In the genomic region with DNA sequence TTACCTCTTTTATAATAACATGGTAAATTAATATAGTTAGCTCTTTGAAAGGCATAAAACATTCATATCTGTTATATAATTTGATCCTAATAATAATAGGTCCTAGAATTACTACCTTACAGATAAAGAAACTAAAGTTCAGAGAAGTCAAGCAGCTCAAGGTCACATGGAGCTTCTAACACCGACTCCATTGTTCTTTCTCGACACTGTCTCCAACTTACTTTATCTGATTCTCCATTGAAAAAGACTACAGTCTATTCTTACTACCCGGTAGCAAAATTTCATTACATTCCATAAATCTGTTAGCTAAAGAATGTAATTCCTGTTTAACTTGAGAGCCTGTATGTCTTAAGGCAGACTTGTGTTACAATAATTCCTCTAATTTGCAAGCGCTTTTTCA, we compare ENCODE assay signal across 25 cellular contexts.
A peak's percentile ranks its signal among the peaks of the same experiment; 100 is the strongest.
DNase-seq lines count a peak whose midpoint lies in the region; ATAC-seq, FAIRE-seq and TF ChIP-seq lines count a peak whose summit lies in the region.
"Had no signal": no experiment of that assay in that cellular context is flagged by ENCODE, and none has a peak within 500 bp of the region (broad histone marks: within the 10 kb centered on the region; RNA-seq: fewer than 3 reads in every experiment).

No MANE protein-coding gene starts in this region.

- FAIRE-seq in HepG2 (lab: Jason Lieb, UNC) = no peak
- FAIRE-seq: A549, GM12891, GM18507 had no signal

- intact Hi-C loops in HepG2 (cut with micrococcal nuclease; ENCODE audit: unreplicated experiment) = no loop called here
- intact Hi-C loops in right lobe of liver (cut with DNase I) = no loop called here

- no peaks in the 10 kb centered on the region for H3K36me3 ChIP-seq in HepG2 (replicated peaks in 1 of 2; ENCODE audit: control insufficient read depth in 1 of 2, insufficient read depth in 2 of 2, low read length in 2 of 2)
- H3K36me3 ChIP-seq in right lobe of liver = no peaks in the 10 kb centered on the region
- H3K36me3 ChIP-seq: BE2C; BLaER1 treated with 17β-estradiol and CSF1 and Interleukin-3, amounts not matched to agents 10 nM and 100 nM had no signal

- no TSS peak for BruUV-seq in HepG2 (replicated peaks; lab: Mats Ljungman, UMichigan)

- no peak overlapping the region for H2AFZ ChIP-seq in HepG2 (ENCODE audit: low read length)
- H2AFZ ChIP-seq: GM23338 had no signal

- POLR2A ChIA-PET in HepG2 (lab: Yijun Ruan, JAX) = no interaction called here

- TF ChIP-seq CTCF in HepG2 (CRISPR knock-in tag; IDR thresholded peaks at IDR 0.05) (no peak), right lobe of liver (IDR thresholded peaks at IDR 0.05) (no peak)

- H3K27me3 ChIP-seq in HepG2 (ENCODE audit: control insufficient read depth in 1 of 2, insufficient read depth in 2 of 2, low read length in 2 of 2) (no peaks in the 10 kb centered on the region; a peak in 1 of 5 replicates), right lobe of liver (no peaks in the 10 kb centered on the region)
- H3K27me3 ChIP-seq: BE2C; BLaER1 treated with 17β-estradiol and CSF1 and Interleukin-3, amounts not matched to agents 10 nM and 100 nM had no signal

- WGBS in HepG2 (ENCODE audit: low lambda C conversion rate) = 24% methylated on average over 4 of the region's 4 CpGs
- WGBS in right lobe of liver (ENCODE audit: insufficient coverage, low coverage, low lambda C conversion rate, missing lambda C conversion rate) = 67% methylated on average over 4 of the region's 4 CpGs

- no peak overlapping the region for H3K4me2 ChIP-seq in HepG2 (ENCODE audit: low read depth, low read length)
- H3K4me2 ChIP-seq: A549; BLaER1 treated with 17β-estradiol and CSF1 and Interleukin-3, amounts not matched to agents 10 nM and 100 nM; GM23338 had no signal

- H3K27ac ChIP-seq in HepG2 (ENCODE audit: extremely low read length, insufficient read depth, low read length) (no peak overlapping the region), right lobe of liver (no peak overlapping the region)
- H3K27ac ChIP-seq: A549; BLaER1 treated with 17β-estradiol and CSF1 and Interleukin-3, amounts not matched to agents 10 nM and 100 nM had no signal

- H4K20me1 ChIP-seq in HepG2 (ENCODE audit: insufficient read depth, low read length) = no peaks in the 10 kb centered on the region
- H4K20me1 ChIP-seq: BLaER1 treated with 17β-estradiol and CSF1 and Interleukin-3, amounts not matched to agents 10 nM and 100 nM had no signal

- no peak overlapping the region for H3K9ac ChIP-seq in HepG2 (ENCODE audit: insufficient read depth, low read depth, low read length)
- H3K9ac ChIP-seq: BLaER1 treated with 17β-estradiol and CSF1 and Interleukin-3, amounts not matched to agents 10 nM and 100 nM had no signal

- in situ Hi-C loops in HepG2 (cut with HindIII; ENCODE audit: extremely low pct_ligation_motif_present, low pct_unique_long_range_greater_than_20kb) = no loop called here

- H3K4me3 ChIP-seq in HepG2 (replicated peaks in 1 of 3; ENCODE audit: insufficient read depth in 1 of 3, low read depth in 2 of 3, low read length in 3 of 3) (no peak overlapping the region; a peak in 1 of 6 replicates), right lobe of liver (no peak overlapping the region)
- H3K4me3 ChIP-seq: A549; BLaER1 treated with 17β-estradiol and CSF1 and Interleukin-3, amounts not matched to agents 10 nM and 100 nM; GM23338 had no signal

- TF ChIP-seq POLR2A in HepG2 (IDR thresholded peaks at IDR 0.05; ENCODE audit: insufficient read depth in 1 of 2, low read depth in 2 of 2, low read length in 2 of 2) (no peak), right lobe of liver (IDR thresholded peaks at IDR 0.05) (no peak)

- H3K9me3 ChIP-seq in HepG2 (ENCODE audit: low read length) = no peaks in the 10 kb centered on the region
- no peaks in the 10 kb centered on the region for H3K9me3 ChIP-seq in right lobe of liver
- H3K9me3 ChIP-seq: A549; BE2C; BLaER1 treated with 17β-estradiol and CSF1 and Interleukin-3, amounts not matched to agents 10 nM and 100 nM had no signal

- peaks cover 11% of the 10 kb centered on the region for H3K4me1 ChIP-seq in HepG2 (ENCODE audit: insufficient read depth, low read length)
- no peaks in the 10 kb centered on the region for H3K4me1 ChIP-seq in right lobe of liver
- H3K4me1 ChIP-seq: A549; BE2C; BLaER1 treated with 17β-estradiol and CSF1 and Interleukin-3, amounts not matched to agents 10 nM and 100 nM had no signal

- TF ChIP-seq RAD21 in HepG2 (CRISPR knock-in tag; IDR thresholded peaks at IDR 0.05) = no peak

- TF ChIP-seq EP300 in HepG2 (IDR thresholded peaks at IDR 0.05; ENCODE audit: low read depth in 2 of 2, low read length in 2 of 2) (no peak), HepG2 (CRISPR knock-in tag; IDR thresholded peaks at IDR 0.05; ENCODE audit: borderline replicate concordance) (no peak)

- no peaks in the 10 kb centered on the region for H3K79me2 ChIP-seq in HepG2 (ENCODE audit: insufficient read depth, low read length)

- ATAC-seq in HepG2 (peak; percentile 59), right lobe of liver (no peak)
- ATAC-seq: A549, GM23338, HCT116 had no signal

- CTCF ChIA-PET in HepG2 (lab: Yijun Ruan, JAX; ENCODE audit: low intra/inter-chr PET ratio, low total read pairs) = no interaction called here

- peak; percentile 26 for DNase-seq in HepG2 (ENCODE audit: low spot score)
- DNase-seq in right lobe of liver = no peak
- peak; percentile 17 for DNase-seq in globus pallidus (ENCODE audit: low spot score)
- peak; percentile 33 for DNase-seq in superior temporal gyrus (ENCODE audit: extremely low spot score)
- no peak for DNase-seq in stimulated activated naive CD4-positive, alpha-beta T cell (lab: John Stamatoyannopoulos, UW)
- no peak for DNase-seq in stimulated activated CD4-positive, alpha-beta T cell treated with anti-CD3 and anti-CD28 coated beads, Interleukin-4, amount 100 ng/mL, for 1 hour
- no peak for DNase-seq in activated CD4-positive, alpha-beta T cell treated with anti-CD3 and anti-CD28 coated beads, Interleukin-2, amount 50 U/mL, for 48 hours
- DNase-seq: 8988T; ACHN; AML-193; BE2C; Calu3; CD4-positive, alpha-beta T cell; CD8-positive, alpha-beta memory T cell; COR-L47; DMS53; DMS79 treated with DMSO at 0.1 percent for 48 hours; GF-D8; H9 had no signal

TF ChIP-seq in HepG2, 621 proteins besides CTCF, POLR2A, EP300 and RAD21:
- TF ChIP-seq SOX13 (IDR thresholded peaks at IDR 0.05) = no peak
- TF ChIP-seq SOX13 (CRISPR knock-in tag; conservative IDR thresholded peaks at IDR 0.05 in 1 of 2, IDR thresholded peaks at IDR 0.05 in 1 of 2) = peak in 1 of 2 experiments; percentile 72; a peak in 2 of 4 replicates
- TF ChIP-seq, protein P1, sequence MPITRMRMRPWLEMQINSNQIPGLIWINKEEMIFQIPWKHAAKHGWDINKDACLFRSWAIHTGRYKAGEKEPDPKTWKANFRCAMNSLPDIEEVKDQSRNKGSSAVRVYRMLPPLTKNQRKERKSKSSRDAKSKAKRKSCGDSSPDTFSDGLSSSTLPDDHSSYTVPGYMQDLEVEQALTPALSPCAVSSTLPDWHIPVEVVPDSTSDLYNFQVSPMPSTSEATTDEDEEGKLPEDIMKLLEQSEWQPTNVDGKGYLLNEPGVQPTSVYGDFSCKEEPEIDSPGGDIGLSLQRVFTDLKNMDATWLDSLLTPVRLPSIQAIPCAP (CRISPR knock-in tag; IDR thresholded peaks at IDR 0.05; ENCODE audit: low read depth) = no peak
- TF ChIP-seq SOX6 (IDR thresholded peaks at IDR 0.05) = no peak
- TF ChIP-seq SOX6 (CRISPR knock-in tag; IDR thresholded peaks at IDR 0.05) = peak; percentile 38; the same call in 1 of the 2 replicates
- TF ChIP-seq ZMAT3 (CRISPR knock-in tag; conservative IDR thresholded peaks at IDR 0.05) = no peak

Comparison
In these comparisons a context has a peak if more than half of its experiments do, and no peak if none do; other contexts are left out.
1. DNase-seq: peak in HepG2 (single experiment), globus pallidus (single experiment) and superior temporal gyrus (single experiment); none in right lobe of liver (0 of 3), stimulated activated naive CD4-positive, alpha-beta T cell (0 of 6), stimulated activated CD4-positive, alpha-beta T cell treated with anti-CD3 and anti-CD28 coated beads, Interleukin-4, amount 100 ng/mL, for 1 hour (single experiment) and activated CD4-positive, alpha-beta T cell treated with anti-CD3 and anti-CD28 coated beads, Interleukin-2, amount 50 U/mL, for 48 hours (0 of 2).